8 cellular contexts compared by ENCODE assay signal in genomic region chr13:50129923-50130685, GRCh38.
A peak's percentile ranks its signal among the peaks of the same experiment; 100 is the strongest.
DNase-seq lines count a peak whose midpoint lies in the region; ATAC-seq and TF ChIP-seq lines count a peak whose summit lies in the region.

No MANE protein-coding gene starts in this region.

- H3K27ac ChIP-seq in SJCRH30, result no peak overlapping the region

- no peaks in the 10 kb centered on the region for H3K36me3 Mint-ChIP-seq in naive B cell

- peaks cover 0 to 3% (median 0%) of the 10 kb centered on the region in 7 donors for H3K9me3 Mint-ChIP-seq in naive B cell

- no peak for TF ChIP-seq CTCF in epithelial cell of esophagus (IDR thresholded peaks at IDR 0.05; ENCODE audit: insufficient read depth, low read depth, low read length, missing control alignments)

- peaks cover 35 to 68% (median 62%) of the 10 kb centered on the region in 3 donors for H3K4me1 Mint-ChIP-seq in naive B cell

- peak overlapping the region; percentile 40 for H3K4me3 ChIP-seq in epithelial cell of esophagus (ENCODE audit: low read length)
- H3K4me3 ChIP-seq in SJCRH30, result no peak overlapping the region

- H3K27me3 Mint-ChIP-seq in naive B cell, result peaks cover 22 to 48% (median 42%) of the 10 kb centered on the region in 3 donors

- peak; percentile 26 for DNase-seq in activated gamma-delta T cell (lab: John Stamatoyannopoulos, UW)
- no peak for DNase-seq in activated gamma-delta T cell treated with Interleukin-2 at 50 U/mL for 16 hours
- peak; percentile 22 to 30 for DNase-seq in activated CD4-positive, alpha-beta T cell treated with anti-CD3 and anti-CD28 coated beads for 4 hours
- peak; percentile 29 for DNase-seq in epithelial cell of esophagus (ENCODE audit: low read depth)
- DNase-seq in naive B cell, result peak; percentile 33
- DNase-seq in NCI-H524 treated with DMSO at 0.1 percent for 48 hours (lab: John Stamatoyannopoulos, UW), result no peak
- no peak for DNase-seq in cerebellar cortex (ENCODE audit: low spot score)
- DNase-seq in SJCRH30, result no peak

- H3K27ac Mint-ChIP-seq in naive B cell, result peak overlapping the region in 5 of 6 donors; percentile 63 to 95 (median 93)

- no peaks in the 10 kb centered on the region for H3K27me3 ChIP-seq in SJCRH30

- no peak for ATAC-seq in naive B cell (ENCODE audit: low read depth in 2 of 2)

- peak overlapping the region; percentile 80 to 96 (median 92) for H3K4me3 Mint-ChIP-seq in naive B cell

- no peaks in the 10 kb centered on the region for H3K4me1 ChIP-seq in SJCRH30

- no peaks in the 10 kb centered on the region for H3K36me3 ChIP-seq in SJCRH30

- H3K9me3 ChIP-seq in SJCRH30 (replicated peaks), result no peaks in the 10 kb centered on the region; the same call in 1 of the 2 replicates

Comparison
In these comparisons a context has a peak if more than half of its experiments do, and no peak if none do; other contexts are left out.
1. DNase-seq: peak in activated gamma-delta T cell (single experiment), activated CD4-positive, alpha-beta T cell treated with anti-CD3 and anti-CD28 coated beads for 4 hours (2 of 2), epithelial cell of esophagus (single experiment) and naive B cell (single experiment); none in activated gamma-delta T cell treated with Interleukin-2 at 50 U/mL for 16 hours (single experiment), NCI-H524 treated with DMSO at 0.1 percent for 48 hours (single experiment), cerebellar cortex (single experiment) and SJCRH30 (0 of 2).